Comparison of ENCODE assay signal across 11 cellular contexts in genomic region chr1:116668277-116668676, GRCh38. TPM values are rescaled to one million over a fixed set of nuclear protein-coding genes. Genes with fewer than 3 reads are reported as not detected.
DNase-seq lines count a peak whose midpoint lies in the region; ATAC-seq, FAIRE-seq and TF ChIP-seq lines count a peak whose summit lies in the region.
"Had no signal": no experiment of that assay in that cellular context is flagged by ENCODE, and none has a peak within 500 bp of the region (broad histone marks: within the 10 kb centered on the region; RNA-seq: fewer than 3 reads in every experiment).

No MANE protein-coding gene starts in this region.

- H2AFZ ChIP-seq in ACC112 (ENCODE audit: low read length, unreplicated experiment) (no peak overlapping the region), HCT116 (ENCODE audit: low read depth, low read length, poor library complexity, severe bottlenecking) (peak overlapping the region; percentile 83)

- H3K4me1 ChIP-seq in ACC112 (ENCODE audit: control insufficient read depth, insufficient read depth, low read length, unreplicated experiment), result peaks cover 7% of the 10 kb centered on the region
- H3K4me1 ChIP-seq in HCT116 (ENCODE audit: control insufficient read depth in 1 of 2, insufficient read depth in 2 of 2, low read length in 2 of 2), result peaks cover 3 to 21% of the 10 kb centered on the region in 2 experiments; a peak in 3 of 4 replicates
- H3K4me1 ChIP-seq in muscle layer of colon (ENCODE audit: insufficient read depth, low read length), result no peaks in the 10 kb centered on the region
- peaks cover 0 to 3% (median 0%) of the 10 kb centered on the region in 3 donors for H3K4me1 ChIP-seq in pancreas

- DNase-seq in HCT116 (ENCODE audit: low read depth, low spot score), result no peak
- DNase-seq in MCF 10A (ENCODE audit: unreplicated experiment), result no peak
- DNase-seq in pancreas, result no peak
- no peak for DNase-seq in NCI-H345 treated with DMSO at 0.1 percent for 48 hours (lab: John Stamatoyannopoulos, UW; ENCODE audit: unreplicated experiment)
- DNase-seq in activated effector memory CD4-positive, alpha-beta T cell treated with Interleukin-2 at 50 U/mL for 16 hours, result no peak
- DNase-seq in NCI-H128 (lab: John Stamatoyannopoulos, UW; ENCODE audit: unreplicated experiment), result no peak

- BruUV-seq in HCT116 (replicated peaks; lab: Mats Ljungman, UMichigan), result no TSS peak
- BruUV-seq in MCF 10A (replicated peaks; lab: Mats Ljungman, UMichigan), result no TSS peak

- H3K9me3 ChIP-seq in HCT116 (ENCODE audit: control insufficient read depth in 1 of 2, insufficient read depth in 1 of 2, low read depth in 1 of 2, low read length in 2 of 2), result no peaks in the 10 kb centered on the region
- H3K9me3 ChIP-seq in muscle layer of colon (ENCODE audit: low read length), result no peaks in the 10 kb centered on the region
- H3K9me3 ChIP-seq in pancreas, result no peaks in the 10 kb centered on the region
- H3K9me3 ChIP-seq: gastrocnemius medialis, mucosa of descending colon had no signal

- H3K27me3 Mint-ChIP-seq in MCF 10A (ENCODE audit: insufficient read depth, unreplicated experiment), result no peaks in the 10 kb centered on the region

- H3K4me3 ChIP-seq in ACC112 (ENCODE audit: low read depth, low read length) (peak overlapping the region; percentile 89; the same call in 1 of the 2 replicates), HCT116 (replicated peaks in 1 of 2; ENCODE audit: low read depth in 1 of 2, low read length in 2 of 2) (peak overlapping the region; percentile 35 to 78), muscle layer of colon (ENCODE audit: low read depth in 1 of 2, low read length in 2 of 2) (peak overlapping the region in 1 of 2 donors; percentile 82), pancreas (no peak overlapping the region)
- H3K4me3 ChIP-seq: mucosa of descending colon had no signal

- H3K36me3 ChIP-seq in ACC112 (ENCODE audit: insufficient read depth, low read length) (no peaks in the 10 kb centered on the region), HCT116 (ENCODE audit: control insufficient read depth in 1 of 2, insufficient read depth in 2 of 2, low read length in 2 of 2) (no peaks in the 10 kb centered on the region), muscle layer of colon (ENCODE audit: insufficient read depth, low read length) (no peaks in the 10 kb centered on the region), pancreas (no peaks in the 10 kb centered on the region)
- H3K36me3 ChIP-seq: gastrocnemius medialis had no signal

- 89 to 93% methylated on average over 7 of the region's 7 CpGs for WGBS in pancreas, 2 donors

- no peaks in the 10 kb centered on the region for H3K9me2 ChIP-seq in HCT116 (ENCODE audit: insufficient read depth)

- FAIRE-seq in pancreas (lab: Jason Lieb, UNC), result no peak
- FAIRE-seq: D721Med had no signal

- CTCF ChIA-PET in HCT116 (lab: Charles Lee) (interaction anchor here (0.8 to 1.2 kb wide), 2 partner anchors 10 to 94 kb away, joined by 4 to 5 read pairs; no protein-coding TSS in a partner anchor), MCF 10A (lab: Yijun Ruan, JAX) (interaction anchor here (0.7 to 1.5 kb wide), 3 partner anchors 55 to 99 kb away, joined by 3 to 7 read pairs (median 3); no protein-coding TSS in a partner anchor)

- peaks cover 44% of the 10 kb centered on the region for H3K27me3 ChIP-seq in ACC112 (ENCODE audit: insufficient read depth, low read length)
- no peaks in the 10 kb centered on the region for H3K27me3 ChIP-seq in HCT116 (ENCODE audit: insufficient read depth, low read length)
- H3K27me3 ChIP-seq in muscle layer of colon (ENCODE audit: control insufficient read depth in 1 of 2, insufficient read depth in 2 of 2, low read length in 2 of 2), result no peaks in the 10 kb centered on the region
- no peaks in the 10 kb centered on the region for H3K27me3 ChIP-seq in pancreas

- intact Hi-C loops in HCT116 (cut with micrococcal nuclease) (no loop called here), MCF 10A (cut with micrococcal nuclease) (no loop called here), pancreas (cut with DNase I) (no loop called here)

- TF ChIP-seq POLR2A in HCT116 (IDR thresholded peaks at IDR 0.05; ENCODE audit: borderline replicate concordance, extremely low read depth, insufficient read depth, insufficient read length), result no peak

- H4K20me1 ChIP-seq in HCT116 (ENCODE audit: insufficient read depth), result no peaks in the 10 kb centered on the region

- no peaks in the 10 kb centered on the region for H3K36me3 Mint-ChIP-seq in MCF 10A (ENCODE audit: insufficient read depth, unreplicated experiment)

- peak overlapping the region; percentile 94 for H3K4me2 ChIP-seq in HCT116 (ENCODE audit: low read length)

- H3K79me2 ChIP-seq in ACC112 (ENCODE audit: control insufficient read depth, insufficient read depth, low read length, unreplicated experiment) (no peaks in the 10 kb centered on the region), HCT116 (ENCODE audit: insufficient read depth, low read length) (no peaks in the 10 kb centered on the region)

- no peak for ATAC-seq in HCT116
- no peak for ATAC-seq in pancreas

- H3K27ac ChIP-seq in ACC112 (ENCODE audit: low read depth, low read length) (no peak overlapping the region), HCT116 (ENCODE audit: low read depth, low read length) (no peak overlapping the region), muscle layer of colon (ENCODE audit: low read depth, low read length) (peak overlapping the region; percentile 13), pancreas (no peak overlapping the region)
- H3K27ac ChIP-seq: gastrocnemius medialis had no signal

- no peak for TF ChIP-seq RAD21 in HCT116 (IDR thresholded peaks at IDR 0.05; ENCODE audit: low read depth)

- no peaks in the 10 kb centered on the region for H3K9me3 Mint-ChIP-seq in MCF 10A (ENCODE audit: unreplicated experiment)

- H3K4me1 Mint-ChIP-seq in MCF 10A (ENCODE audit: insufficient read depth, unreplicated experiment), result no peaks in the 10 kb centered on the region

- H3K27ac Mint-ChIP-seq in MCF 10A (ENCODE audit: low read depth, unreplicated experiment), result no peak overlapping the region

- RAD21 ChIA-PET in HCT116 (lab: Charles Lee; ENCODE audit: low non-redundant PET in 1 of 2, low total read pairs in 2 of 2, uncharacterized antibody in 2 of 2, unreplicated experiment in 2 of 2), result no interaction called here

- H3K4me3 Mint-ChIP-seq in MCF 10A (ENCODE audit: unreplicated experiment), result peak overlapping the region; percentile 68

- TF ChIP-seq CTCF in HCT116 (IDR thresholded peaks at IDR 0.05 in 2 of 3, conservative IDR thresholded peaks at IDR 0.05 in 1 of 3; ENCODE audit: borderline replicate concordance in 1 of 3, insufficient read depth in 1 of 3, low read depth in 2 of 3, low read length in 2 of 3) (no peak), MCF 10A (IDR thresholded peaks at IDR 0.05; ENCODE audit: unreplicated experiment) (no peak), pancreas (IDR thresholded peaks at IDR 0.05) (no peak)

- POLR2A ChIA-PET in HCT116 (lab: Charles Lee) (no interaction called here), MCF 10A (lab: Yijun Ruan, JAX) (interaction anchor here (1.2 kb wide), 1 partner anchor 27 kb away, joined by 7 read pairs; no protein-coding TSS in a partner anchor)

- H3K9ac ChIP-seq in HCT116 (ENCODE audit: low read length) (peak overlapping the region; percentile 58; the same call in 1 of the 2 replicates), muscle layer of colon (ENCODE audit: low read length) (no peak overlapping the region)

TF ChIP-seq in HCT116, 20 proteins besides CTCF, POLR2A, EP300 and RAD21:
- TF ChIP-seq ZNF274 (IDR thresholded peaks at IDR 0.05; ENCODE audit: low read depth, low read length), result no peak
- no peak for TF ChIP-seq TCF7L2 (IDR thresholded peaks at IDR 0.05; ENCODE audit: borderline replicate concordance, extremely low read depth, insufficient read depth, insufficient read length)

RNA-seq across cellular contexts. Expression of gene IGSF3, which starts 0.7 kb away (rescaled TPM):
- total RNA-seq in HCT116 (2021; ENCODE audit: unreplicated experiment), result 18.6 TPM
- 14.1 and 15.5 TPM in 2 replicates for polyA plus RNA-seq in HCT116 (2012)
- 3.5 and 4.6 TPM in 2 replicates for total RNA-seq in MCF 10A (2022)
- 10 to 100 TPM in 1 of 6 donors, 1 to 10 TPM in 5; 2.5 to 10.5 (median 2.8) TPM for total RNA-seq in pancreas
- 1 to 10 TPM; 1.8 to 2.0 TPM for polyA plus RNA-seq in pancreas

Comparison
In these comparisons a context has a peak if more than half of its experiments do, and no peak if none do; other contexts are left out.
1. H3K4me3 ChIP-seq: peak in ACC112 (single experiment) and HCT116 (2 of 2); none in pancreas (0 of 4).